ENCODE assay signal across 10 cellular contexts in genomic region chr11:57432714-57433163, GRCh38. TPM values are rescaled to one million over a fixed set of nuclear protein-coding genes. Genes with fewer than 3 reads are reported as not detected.
A peak's percentile ranks its signal among the peaks of the same experiment; 100 is the strongest.
DNase-seq lines count a peak whose midpoint lies in the region; ATAC-seq, FAIRE-seq and TF ChIP-seq lines count a peak whose summit lies in the region.
"Had no signal": no experiment of that assay in that cellular context is flagged by ENCODE, and none has a peak within 500 bp of the region (broad histone marks: within the 10 kb centered on the region; RNA-seq: fewer than 3 reads in every experiment).

No MANE protein-coding gene starts in this region.

- peaks cover 5% of the 10 kb centered on the region; the same call in 1 of the 2 replicates for H3F3A ChIP-seq in Loucy (ENCODE audit: low read depth)

- peak overlapping the region; percentile 77 for H3K4me2 ChIP-seq in Loucy (ENCODE audit: low read depth, low read length, poor library complexity, severe bottlenecking)
- H3K4me2 ChIP-seq in astrocyte (ENCODE audit: low read length) = peak overlapping the region; percentile 52

- H3K4me1 Mint-ChIP-seq in astrocyte (ENCODE audit: low read depth, unreplicated experiment) = peaks cover 14% of the 10 kb centered on the region

- peak overlapping the region; percentile 66 for H3K4me3 ChIP-seq in Loucy (ENCODE audit: low read length, poor library complexity, severe bottlenecking)
- H3K4me3 ChIP-seq in astrocyte (ENCODE audit: insufficient read depth, low read depth, low read length) = no peak overlapping the region
- H3K4me3 ChIP-seq: adrenal gland had no signal

- peaks cover 16% of the 10 kb centered on the region for H3K27me3 Mint-ChIP-seq in astrocyte (ENCODE audit: low read depth, unreplicated experiment)

- no peaks in the 10 kb centered on the region for H3K27me3 ChIP-seq in Loucy (ENCODE audit: insufficient read depth, low read length, poor library complexity, severe bottlenecking)
- peaks cover 4% of the 10 kb centered on the region for H3K27me3 ChIP-seq in astrocyte (ENCODE audit: insufficient read depth, low read length)
- H3K27me3 ChIP-seq: adrenal gland had no signal

- H2AFZ ChIP-seq in Loucy (ENCODE audit: low read length) = no peak overlapping the region
- no peak overlapping the region for H2AFZ ChIP-seq in astrocyte (ENCODE audit: low read depth, low read length)

- no peaks in the 10 kb centered on the region for H3K9me2 ChIP-seq in Loucy (replicated peaks; ENCODE audit: low read depth, low read length)

- DNase-seq in astrocyte (ENCODE audit: low read depth) = peak; percentile 90
- peak; percentile 83 for DNase-seq in non-pigmented ciliary epithelial cell (ENCODE audit: low read depth)
- no peak for DNase-seq in HPDE6-E6E7 (ENCODE audit: extremely low spot score)
- no peak for DNase-seq in anterior cingulate cortex (lab: John Stamatoyannopoulos, UW)
- DNase-seq in omental fat pad (ENCODE audit: low spot score) = no peak

- H3K9me3 Mint-ChIP-seq in astrocyte (ENCODE audit: unreplicated experiment) = no peaks in the 10 kb centered on the region

- H3K36me3 ChIP-seq in Loucy (ENCODE audit: insufficient read depth, low read length) = no peaks in the 10 kb centered on the region
- H3K36me3 ChIP-seq in astrocyte (ENCODE audit: insufficient read depth, low read length) = no peaks in the 10 kb centered on the region
- H3K36me3 ChIP-seq: adrenal gland had no signal

- H3K27ac Mint-ChIP-seq in astrocyte (ENCODE audit: unreplicated experiment) = peak overlapping the region; percentile 77

- no peak overlapping the region for H3K27ac ChIP-seq in astrocyte (ENCODE audit: low read depth, low read length)

- no peak for TF ChIP-seq CTCF in Loucy (conservative IDR thresholded peaks at IDR 0.05; ENCODE audit: low read length)
- no peak for TF ChIP-seq CTCF in astrocyte (IDR thresholded peaks at IDR 0.05; ENCODE audit: insufficient read depth, low read depth, low read length)
- TF ChIP-seq CTCF in omental fat pad (IDR thresholded peaks at IDR 0.05) = no peak

- H3K4me1 ChIP-seq in Loucy (ENCODE audit: insufficient read depth, low read length, poor library complexity, severe bottlenecking) = peaks cover 43% of the 10 kb centered on the region
- H3K4me1 ChIP-seq in astrocyte (ENCODE audit: insufficient read depth, low read length) = peaks cover 15% of the 10 kb centered on the region

- H3K9me3 ChIP-seq in Loucy (ENCODE audit: insufficient read depth, low read depth, low read length) = no peaks in the 10 kb centered on the region
- no peaks in the 10 kb centered on the region for H3K9me3 ChIP-seq in astrocyte (ENCODE audit: insufficient read depth, low read depth, low read length)
- H3K9me3 ChIP-seq: adrenal gland had no signal

- H4K20me1 ChIP-seq in Loucy (ENCODE audit: insufficient read depth, low read length, poor library complexity, severe bottlenecking) (no peaks in the 10 kb centered on the region), astrocyte (ENCODE audit: insufficient read depth, low read length) (no peaks in the 10 kb centered on the region)

- H3K79me2 ChIP-seq in Loucy (ENCODE audit: insufficient read depth, low read length) (no peaks in the 10 kb centered on the region), astrocyte (ENCODE audit: insufficient read depth, low read length) (no peaks in the 10 kb centered on the region)

- no peaks in the 10 kb centered on the region for H3K36me3 Mint-ChIP-seq in astrocyte (ENCODE audit: low read depth, unreplicated experiment)

- H3K4me3 Mint-ChIP-seq in astrocyte (ENCODE audit: unreplicated experiment) = no peak overlapping the region

- FAIRE-seq in astrocyte (lab: Jason Lieb, UNC) = no peak

- H3K9ac ChIP-seq in Loucy (ENCODE audit: low read depth, low read length, poor library complexity, severe bottlenecking) = peak overlapping the region; percentile 65
- H3K9ac ChIP-seq in astrocyte (ENCODE audit: low read length) = no peak overlapping the region

- ATAC-seq in GM18868 (IDR thresholded peaks at IDR 0.05; ENCODE audit: unreplicated experiment) (peak; percentile 78), GM21515 (IDR thresholded peaks at IDR 0.05; ENCODE audit: unreplicated experiment) (no peak), omental fat pad (ENCODE audit: low FRiP score) (no peak)

RNA-seq across cellular contexts. Expression of gene SLC43A3, which starts 5.8 kb away (rescaled TPM):
- total RNA-seq in astrocyte = 13.3 and 16.4 TPM in 2 replicates
- total RNA-seq in omental fat pad = 100 to 1,000 TPM in 3 of 4 donors, 10 to 100 TPM in 1; 73.3 to 152 (median 112) TPM

RNA-seq across cellular contexts. Expression of gene RTN4RL2, which starts 27.6 kb away (rescaled TPM):
- total RNA-seq in astrocyte = 0.50 and 0.65 TPM in 2 replicates
- 1 to 10 TPM in 1 of 4 donors, under 1 TPM in 2, not detected in 1; 0.25 to 1.4 (median 0.74) TPM for total RNA-seq in omental fat pad

RNA-seq across cellular contexts. Expression of gene PRG2, which starts 42.3 kb away (rescaled TPM):
- total RNA-seq in astrocyte (not detected in 2 replicates), omental fat pad (1 to 10 TPM in 1 of 4 donors, not detected in 3; 1.0 TPM)
- total RNA-seq: lung microvascular endothelial cell had no signal

RNA-seq across cellular contexts. Expression of gene PRG3, which starts 51.8 kb away (rescaled TPM):
- total RNA-seq in astrocyte = not detected in 2 replicates
- total RNA-seq in omental fat pad = not detected
- total RNA-seq: adrenal gland, lung microvascular endothelial cell had no signal

Comparison
In these comparisons a context has a peak if more than half of its experiments do, and no peak if none do; other contexts are left out.
1. DNase-seq: peak in astrocyte (single experiment) and non-pigmented ciliary epithelial cell (single experiment); none in HPDE6-E6E7 (single experiment), anterior cingulate cortex (0 of 58) and omental fat pad (single experiment).